18 cellular contexts compared by ENCODE assay signal in genomic region chr6:42394151-42394550, GRCh38. TPM values are rescaled to one million over a fixed set of nuclear protein-coding genes. Genes with fewer than 3 reads are reported as not detected.
DNase-seq lines count a peak whose midpoint lies in the region; ATAC-seq, FAIRE-seq and TF ChIP-seq lines count a peak whose summit lies in the region.
"Had no signal": no experiment of that assay in that cellular context is flagged by ENCODE, and none has a peak within 500 bp of the region (broad histone marks: within the 10 kb centered on the region; RNA-seq: fewer than 3 reads in every experiment).

No MANE protein-coding gene starts in this region.

- peaks cover 82% of the 10 kb centered on the region for H3K4me1 ChIP-seq in CD8-positive, alpha-beta memory T cell (ENCODE audit: insufficient read depth, low read length)
- peaks cover 56 to 60% of the 10 kb centered on the region in 2 donors for H3K4me1 ChIP-seq in naive thymus-derived CD4-positive, alpha-beta T cell (ENCODE audit: control insufficient read depth in 2 of 2, insufficient read depth in 2 of 2, low read length in 2 of 2)
- H3K4me1 ChIP-seq in HepG2 (ENCODE audit: insufficient read depth, low read length), result peaks cover 7% of the 10 kb centered on the region; the same call in 1 of the 2 replicates

- H3K4me1 Mint-ChIP-seq in T-helper 1 cell treated with Interleukin-12 subunit alpha and Interleukin-12 subunit beta and Interleukin-4 antibody, amounts not matched to agents 30 μg/mL and 1 μg/mL, for 36 hours (ENCODE audit: low read depth), result peaks cover 70% of the 10 kb centered on the region
- H3K4me1 Mint-ChIP-seq in CD8-positive, alpha-beta memory T cell, result peaks cover 87 to 100% (median 99%) of the 10 kb centered on the region in 3 donors
- H3K4me1 Mint-ChIP-seq in activated T-helper 1 cell treated with anti-CD3 and anti-CD28 coated beads, Interleukin-12 subunit alpha, Interleukin-12 subunit beta, Interleukin-2, Interleukin-4 antibody, amounts not matched to agents 30 ng/mL and 10 ng/mL and 1 ng/mL, durations not matched to agents 14 hours and 24 hours and 36 hours (ENCODE audit: low read depth), result peaks cover 87% of the 10 kb centered on the region
- peaks cover 67 to 100% (median 98%) of the 10 kb centered on the region in 7 donors for H3K4me1 Mint-ChIP-seq in naive thymus-derived CD4-positive, alpha-beta T cell

- peaks cover 22% of the 10 kb centered on the region for H3K36me3 Mint-ChIP-seq in T-helper 1 cell treated with Interleukin-12 subunit alpha and Interleukin-12 subunit beta and Interleukin-4 antibody, amounts not matched to agents 30 μg/mL and 1 μg/mL, for 36 hours (ENCODE audit: low read depth)
- H3K36me3 Mint-ChIP-seq in CD8-positive, alpha-beta memory T cell, result peaks cover 0 to 7% (median 3%) of the 10 kb centered on the region in 3 donors
- H3K36me3 Mint-ChIP-seq in activated T-helper 1 cell treated with anti-CD3 and anti-CD28 coated beads, Interleukin-12 subunit alpha, Interleukin-12 subunit beta, Interleukin-2, Interleukin-4 antibody, amounts not matched to agents 30 ng/mL and 10 ng/mL and 1 ng/mL, durations not matched to agents 14 hours and 24 hours and 36 hours (ENCODE audit: low read depth), result peaks cover 27% of the 10 kb centered on the region
- H3K36me3 Mint-ChIP-seq in naive thymus-derived CD4-positive, alpha-beta T cell, result peaks cover 0 to 13% (median 10%) of the 10 kb centered on the region in 5 donors

- no peak for TF ChIP-seq RAD21 in HepG2 (CRISPR knock-in tag; IDR thresholded peaks at IDR 0.05)

- H3K4me3 Mint-ChIP-seq in T-helper 1 cell treated with Interleukin-12 subunit alpha and Interleukin-12 subunit beta and Interleukin-4 antibody, amounts not matched to agents 30 μg/mL and 1 μg/mL, for 36 hours, result no peak overlapping the region
- peak overlapping the region; percentile 16 to 91 (median 73) for H3K4me3 Mint-ChIP-seq in CD8-positive, alpha-beta memory T cell
- peak overlapping the region; percentile 34 for H3K4me3 Mint-ChIP-seq in activated T-helper 1 cell treated with anti-CD3 and anti-CD28 coated beads, Interleukin-12 subunit alpha, Interleukin-12 subunit beta, Interleukin-2, Interleukin-4 antibody, amounts not matched to agents 30 ng/mL and 10 ng/mL and 1 ng/mL, durations not matched to agents 14 hours and 24 hours and 36 hours
- peak overlapping the region in 9 of 10 donors; percentile 13 to 76 (median 62) for H3K4me3 Mint-ChIP-seq in naive thymus-derived CD4-positive, alpha-beta T cell

- no peak for TF ChIP-seq CTCF in HepG2 (CRISPR knock-in tag; IDR thresholded peaks at IDR 0.05)

- no peaks in the 10 kb centered on the region for H3K36me3 ChIP-seq in CD8-positive, alpha-beta memory T cell (ENCODE audit: insufficient read depth, low read length)
- no peaks in the 10 kb centered on the region for H3K36me3 ChIP-seq in naive thymus-derived CD4-positive, alpha-beta T cell (ENCODE audit: control insufficient read depth in 2 of 3, insufficient read depth in 3 of 3, low read length in 3 of 3)
- no peaks in the 10 kb centered on the region for H3K36me3 ChIP-seq in HepG2 (replicated peaks in 1 of 2; ENCODE audit: control insufficient read depth in 1 of 2, insufficient read depth in 2 of 2, low read length in 2 of 2)

- no peak for TF ChIP-seq POLR2A in HepG2 (IDR thresholded peaks at IDR 0.05; ENCODE audit: insufficient read depth in 1 of 2, low read depth in 2 of 2, low read length in 2 of 2)

- no peak for DNase-seq in T-helper 1 cell
- DNase-seq in CD8-positive, alpha-beta memory T cell, result no peak
- no peak for DNase-seq in activated T-helper 1 cell treated with anti-CD3 and anti-CD28 coated beads, Interleukin-12 subunit alpha, Interleukin-12 subunit beta, Interleukin-2, Interleukin-4 antibody, amounts not matched to agents 30 ng/mL and 10 ng/mL and 1 ng/mL, durations not matched to agents 14 hours and 24 hours and 36 hours (ENCODE audit: low spot score)
- no peak for DNase-seq in naive thymus-derived CD4-positive, alpha-beta T cell
- DNase-seq in HepG2 (ENCODE audit: low spot score), result no peak
- DNase-seq in foreskin melanocyte, result no peak
- no peak for DNase-seq in NK-92 (lab: John Stamatoyannopoulos, UW; ENCODE audit: unreplicated experiment)
- DNase-seq: DMS 273 treated with DMSO at 0.1 percent for 48 hours; GF-D8; NCI-H187 treated with DMSO at 0.1 percent for 48 hours; NCI-H446 treated with DMSO at 0.1 percent for 48 hours; stimulated activated CD4-positive, alpha-beta T cell treated with anti-CD3 and anti-CD28 coated beads, Interleukin-4, amount 100 ng/mL, for 1 hour had no signal

- CTCF ChIA-PET in CD8-positive, alpha-beta memory T cell (lab: Charles Lee), result no interaction called here
- CTCF ChIA-PET in naive thymus-derived CD4-positive, alpha-beta T cell (lab: Charles Lee), result no interaction called here
- CTCF ChIA-PET in HepG2 (lab: Yijun Ruan, JAX; ENCODE audit: low intra/inter-chr PET ratio, low total read pairs), result no interaction called here

- POLR2A ChIA-PET in CD8-positive, alpha-beta memory T cell (lab: Charles Lee), result no interaction called here
- POLR2A ChIA-PET in naive thymus-derived CD4-positive, alpha-beta T cell (lab: Charles Lee), result interaction anchor here (1.0 to 9.0 kb wide), 2 partner anchors 17 to 56 kb away, joined by 3 to 211 read pairs; partner anchors contain the start of gene TRERF1
- POLR2A ChIA-PET in HepG2 (lab: Yijun Ruan, JAX), result no interaction called here

- peak overlapping the region; percentile 70 for H3K27ac Mint-ChIP-seq in T-helper 1 cell treated with Interleukin-12 subunit alpha and Interleukin-12 subunit beta and Interleukin-4 antibody, amounts not matched to agents 30 μg/mL and 1 μg/mL, for 36 hours
- peak overlapping the region; percentile 21 to 95 (median 82) for H3K27ac Mint-ChIP-seq in CD8-positive, alpha-beta memory T cell
- peak overlapping the region; percentile 78 for H3K27ac Mint-ChIP-seq in activated T-helper 1 cell treated with anti-CD3 and anti-CD28 coated beads, Interleukin-12 subunit alpha, Interleukin-12 subunit beta, Interleukin-2, Interleukin-4 antibody, amounts not matched to agents 30 ng/mL and 10 ng/mL and 1 ng/mL, durations not matched to agents 14 hours and 24 hours and 36 hours
- peak overlapping the region in 8 of 9 donors; percentile 98 to 100 (median 99) for H3K27ac Mint-ChIP-seq in naive thymus-derived CD4-positive, alpha-beta T cell

- H3K27ac ChIP-seq in CD8-positive, alpha-beta memory T cell (ENCODE audit: low read depth, low read length), result no peak overlapping the region
- H3K27ac ChIP-seq in naive thymus-derived CD4-positive, alpha-beta T cell (ENCODE audit: low read depth, low read length), result peak overlapping the region; percentile 42
- no peak overlapping the region for H3K27ac ChIP-seq in HepG2 (ENCODE audit: extremely low read length, insufficient read depth, low read length)
- H3K27ac ChIP-seq: 22Rv1 had no signal

- no peak for ATAC-seq in naive thymus-derived CD4-positive, alpha-beta T cell
- ATAC-seq in HepG2, result no peak
- ATAC-seq: GM12878, HCT116 had no signal

- no peaks in the 10 kb centered on the region for H4K20me1 ChIP-seq in HepG2 (ENCODE audit: insufficient read depth, low read length)

- WGBS in HepG2 (ENCODE audit: low lambda C conversion rate), result 51% methylated on average over 4 of the region's 4 CpGs

- TF ChIP-seq EP300 in HepG2 (IDR thresholded peaks at IDR 0.05; ENCODE audit: low read depth in 2 of 2, low read length in 2 of 2) (no peak), HepG2 (CRISPR knock-in tag; IDR thresholded peaks at IDR 0.05; ENCODE audit: borderline replicate concordance) (no peak)

- no peaks in the 10 kb centered on the region for H3K27me3 Mint-ChIP-seq in T-helper 1 cell treated with Interleukin-12 subunit alpha and Interleukin-12 subunit beta and Interleukin-4 antibody, amounts not matched to agents 30 μg/mL and 1 μg/mL, for 36 hours (ENCODE audit: low read depth)
- H3K27me3 Mint-ChIP-seq in CD8-positive, alpha-beta memory T cell, result peaks cover 0 to 3% of the 10 kb centered on the region in 2 donors
- H3K27me3 Mint-ChIP-seq in activated T-helper 1 cell treated with anti-CD3 and anti-CD28 coated beads, Interleukin-12 subunit alpha, Interleukin-12 subunit beta, Interleukin-2, Interleukin-4 antibody, amounts not matched to agents 30 ng/mL and 10 ng/mL and 1 ng/mL, durations not matched to agents 14 hours and 24 hours and 36 hours (ENCODE audit: insufficient read depth), result no peaks in the 10 kb centered on the region
- H3K27me3 Mint-ChIP-seq in naive thymus-derived CD4-positive, alpha-beta T cell, result no peaks in the 10 kb centered on the region
- H3K27me3 Mint-ChIP-seq: progenitor cell of endocrine pancreas had no signal

- intact Hi-C loops in activated T-helper 1 cell treated with anti-CD3 and anti-CD28 coated beads, Interleukin-12 subunit alpha, Interleukin-12 subunit beta, Interleukin-2, Interleukin-4 antibody, amounts not matched to agents 30 ng/mL and 10 ng/mL and 1 ng/mL, durations not matched to agents 14 hours and 24 hours and 36 hours (cut with micrococcal nuclease), result no loop called here
- intact Hi-C loops in naive thymus-derived CD4-positive, alpha-beta T cell (cut with micrococcal nuclease), result loop anchor here in 1 of 2 donors (5.0 kb wide), 1 partner anchor 37 kb away; no protein-coding TSS in a partner anchor
- intact Hi-C loops in HepG2 (cut with micrococcal nuclease; ENCODE audit: unreplicated experiment), result no loop called here

- FAIRE-seq in HepG2 (lab: Jason Lieb, UNC), result no peak
- FAIRE-seq: GM12878 had no signal

- H3K9me3 Mint-ChIP-seq in T-helper 1 cell treated with Interleukin-12 subunit alpha and Interleukin-12 subunit beta and Interleukin-4 antibody, amounts not matched to agents 30 μg/mL and 1 μg/mL, for 36 hours, result no peaks in the 10 kb centered on the region
- H3K9me3 Mint-ChIP-seq in CD8-positive, alpha-beta memory T cell, result no peaks in the 10 kb centered on the region
- H3K9me3 Mint-ChIP-seq in activated T-helper 1 cell treated with anti-CD3 and anti-CD28 coated beads, Interleukin-12 subunit alpha, Interleukin-12 subunit beta, Interleukin-2, Interleukin-4 antibody, amounts not matched to agents 30 ng/mL and 10 ng/mL and 1 ng/mL, durations not matched to agents 14 hours and 24 hours and 36 hours, result no peaks in the 10 kb centered on the region
- peaks cover 0 to 2% (median 0%) of the 10 kb centered on the region in 11 donors for H3K9me3 Mint-ChIP-seq in naive thymus-derived CD4-positive, alpha-beta T cell

- H3K4me2 ChIP-seq in HepG2 (ENCODE audit: low read depth, low read length), result no peak overlapping the region

- no peaks in the 10 kb centered on the region for H3K27me3 ChIP-seq in CD8-positive, alpha-beta memory T cell (ENCODE audit: insufficient read depth, low read length, poor library complexity, severe bottlenecking)
- no peaks in the 10 kb centered on the region for H3K27me3 ChIP-seq in naive thymus-derived CD4-positive, alpha-beta T cell (ENCODE audit: control insufficient read depth in 2 of 2, insufficient read depth in 2 of 2, low read length in 2 of 2)
- peaks cover 0 to 35% of the 10 kb centered on the region in 2 experiments; a peak in 2 of 5 replicates for H3K27me3 ChIP-seq in HepG2 (ENCODE audit: control insufficient read depth in 1 of 2, insufficient read depth in 2 of 2, low read length in 2 of 2)

- in situ Hi-C loops in HepG2 (cut with HindIII; ENCODE audit: extremely low pct_ligation_motif_present, low pct_unique_long_range_greater_than_20kb), result no loop called here

- BruUV-seq in HepG2 (replicated peaks; lab: Mats Ljungman, UMichigan), result no TSS peak

- no peak overlapping the region for H3K4me3 ChIP-seq in CD8-positive, alpha-beta memory T cell (ENCODE audit: low read length)
- H3K4me3 ChIP-seq in naive thymus-derived CD4-positive, alpha-beta T cell (ENCODE audit: low read length), result no peak overlapping the region
- H3K4me3 ChIP-seq in HepG2 (replicated peaks in 1 of 3; ENCODE audit: insufficient read depth in 1 of 3, low read depth in 2 of 3, low read length in 3 of 3), result no peak overlapping the region
- H3K4me3 ChIP-seq: GM12878, lung had no signal

- H3K9ac ChIP-seq in HepG2 (ENCODE audit: insufficient read depth, low read depth, low read length), result no peak overlapping the region

- H3K79me2 ChIP-seq in HepG2 (ENCODE audit: insufficient read depth, low read length), result no peaks in the 10 kb centered on the region

- no peaks in the 10 kb centered on the region for H3K9me3 ChIP-seq in CD8-positive, alpha-beta memory T cell (ENCODE audit: low read length)
- no peaks in the 10 kb centered on the region for H3K9me3 ChIP-seq in naive thymus-derived CD4-positive, alpha-beta T cell (ENCODE audit: control insufficient read depth in 2 of 3, low read length in 3 of 3)
- no peaks in the 10 kb centered on the region for H3K9me3 ChIP-seq in HepG2 (ENCODE audit: low read length)

- H2AFZ ChIP-seq in HepG2 (ENCODE audit: low read length), result no peak overlapping the region

RNA-seq across cellular contexts. Expression of gene TRERF1, which starts 57.6 kb away (rescaled TPM):
- 10 to 100 TPM; 10.3 to 10.6 TPM for total RNA-seq in CD8-positive, alpha-beta memory T cell
- 10.2 TPM for polyA plus RNA-seq in CD8-positive, alpha-beta memory T cell
- total RNA-seq in activated T-helper 1 cell treated with anti-CD3 and anti-CD28 coated beads, Interleukin-12 subunit alpha, Interleukin-12 subunit beta, Interleukin-2, Interleukin-4 antibody, amounts not matched to agents 30 ng/mL and 10 ng/mL and 1 ng/mL, durations not matched to agents 14 hours and 24 hours and 36 hours, result 47.9 and 48.2 TPM in 2 replicates
- total RNA-seq in naive thymus-derived CD4-positive, alpha-beta T cell, result 10 to 100 TPM; 20.7 to 32.4 (median 27.1) TPM
- polyA plus RNA-seq in naive thymus-derived CD4-positive, alpha-beta T cell, result 1 to 10 TPM; 4.8 to 7.5 TPM
- 0.02 TPM in 1 of 2 replicates, not detected in the other for total RNA-seq in HepG2 (2016; rRNA removed; fragmentation: Illumina TruSeq; extraction: Trizol)
- 0.09 TPM in 1 of 2 replicates, not detected in the other for total RNA-seq in HepG2 (2016; cell fraction: cytosol; rRNA removed; fragmentation: Illumina TruSeq; extraction: Trizol; ENCODE audit: low read depth)
- not detected in 2 replicates for total RNA-seq in HepG2 (2016; cell fraction: insoluble cytoplasmic fraction; rRNA removed; fragmentation: Illumina TruSeq; extraction: Trizol)
- 0.03 TPM in 1 of 2 replicates, not detected in the other for total RNA-seq in HepG2 (2016; cell fraction: membrane; rRNA removed; fragmentation: Illumina TruSeq; extraction: Trizol)
- 0.09 TPM in 1 of 2 replicates, not detected in the other for total RNA-seq in HepG2 (2016; cell fraction: nucleus; rRNA removed; fragmentation: Illumina TruSeq; extraction: Trizol)
- 0.03 TPM in 1 of 2 replicates, not detected in the other for polyA plus RNA-seq in HepG2 (2011; rRNA removed)
- 0.01 TPM in 1 of 2 replicates, not detected in the other for polyA plus RNA-seq in HepG2 (2011; cell fraction: cytosol; rRNA removed)
- 0.06 and 0.07 TPM in 2 replicates for polyA plus RNA-seq in HepG2 (2011; cell fraction: nucleus; rRNA removed)
- 0.05 and 0.07 TPM in 2 replicates for polyA plus RNA-seq in HepG2 (2012)
- not detected in 2 replicates for polyA plus RNA-seq in HepG2 (2016; cell fraction: cytosol; fragmentation: Illumina TruSeq; extraction: Trizol; ENCODE audit: low read depth)
- 0.08 TPM in 1 of 2 replicates, not detected in the other for polyA plus RNA-seq in HepG2 (2016; cell fraction: insoluble cytoplasmic fraction; fragmentation: Illumina TruSeq; extraction: Trizol; ENCODE audit: low read depth)
- polyA plus RNA-seq in HepG2 (2016; cell fraction: membrane; fragmentation: Illumina TruSeq; extraction: Trizol; ENCODE audit: low read depth), result not detected in 2 replicates
- polyA plus RNA-seq in HepG2 (2016; cell fraction: nucleus; fragmentation: Illumina TruSeq; extraction: Trizol; ENCODE audit: insufficient read depth, low read depth), result 0.08 TPM in 1 of 2 replicates, not detected in the other
- polyA minus RNA-seq in HepG2 (2011; rRNA and poly(A)+ RNA removed; ENCODE audit: low replicate concordance), result 0.16 and 3.9 TPM in 2 replicates
- not detected in 2 replicates for polyA minus RNA-seq in HepG2 (2011; cell fraction: cytosol; rRNA and poly(A)+ RNA removed)
- polyA minus RNA-seq in HepG2 (2011; cell fraction: nucleus; rRNA and poly(A)+ RNA removed), result 0.12 and 0.13 TPM in 2 replicates

Comparison
In these comparisons a context has a peak if more than half of its experiments do, and no peak if none do; other contexts are left out.
1. RNA of gene TRERF1, which starts 57.6 kb away (total RNA-seq): 47.9 to 48.2 TPM in activated T-helper 1 cell treated with anti-CD3 and anti-CD28 coated beads, Interleukin-12 subunit alpha, Interleukin-12 subunit beta, Interleukin-2, Interleukin-4 antibody, amounts not matched to agents 30 ng/mL and 10 ng/mL and 1 ng/mL, durations not matched to agents 14 hours and 24 hours and 36 hours, 20.7 to 32.4 TPM in naive thymus-derived CD4-positive, alpha-beta T cell and 10.3 to 10.6 TPM in CD8-positive, alpha-beta memory T cell; 0.02 to 0.09 TPM in HepG2; every median in the first group is over 10 times any median in the second.
2. Peak in every context shown above with its lines, with median percentiles within 50 percentile points of each other: H3K27ac Mint-ChIP-seq.